In the genomic region with DNA sequence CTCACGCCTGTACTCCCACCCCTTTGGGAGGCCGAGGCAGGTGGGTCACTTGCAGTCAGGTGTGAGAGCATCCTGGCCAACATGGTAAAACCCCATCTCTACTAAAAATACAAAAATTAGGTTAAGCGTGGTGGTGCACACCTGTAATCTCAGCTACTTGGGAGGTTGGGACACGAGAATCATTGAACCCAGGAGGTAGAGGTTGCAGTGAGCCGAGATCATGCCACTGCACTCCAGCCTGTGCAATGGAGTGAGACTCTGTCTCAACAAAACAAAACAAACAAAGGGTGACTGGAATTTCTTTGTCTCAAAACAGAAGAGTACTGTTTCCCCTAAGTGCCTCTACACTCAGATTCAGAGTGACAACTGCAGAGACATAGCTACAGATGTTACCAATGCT, we compare ENCODE assay signal across 16 cellular contexts.
DNase-seq lines count a peak whose midpoint lies in the region; ATAC-seq and TF ChIP-seq lines count a peak whose summit lies in the region.
"Had no signal": no experiment of that assay in that cellular context is flagged by ENCODE, and none has a peak within 500 bp of the region (broad histone marks: within the 10 kb centered on the region; RNA-seq: fewer than 3 reads in every experiment).

No MANE protein-coding gene starts in this region.

- peaks cover 12% of the 10 kb centered on the region for H3K9me3 Mint-ChIP-seq in WTC11
- H3K9me3 Mint-ChIP-seq: CD4-positive, alpha-beta T cell; CD8-positive, alpha-beta T cell had no signal

- H3K4me3 Mint-ChIP-seq in WTC11 = no peak overlapping the region
- H3K4me3 Mint-ChIP-seq: B cell; CD4-positive, alpha-beta T cell; CD8-positive, alpha-beta T cell had no signal

- H3K27me3 Mint-ChIP-seq in WTC11 (ENCODE audit: low read depth) = no peaks in the 10 kb centered on the region
- H3K27me3 Mint-ChIP-seq: B cell; CD4-positive, alpha-beta T cell had no signal

- H3K36me3 Mint-ChIP-seq in WTC11 = peaks cover 23% of the 10 kb centered on the region

- no peak for ATAC-seq in WTC11
- ATAC-seq: A549; CD8-positive, alpha-beta T cell; GM12878 had no signal

- CTCF ChIA-PET in WTC11 (lab: Charles Lee) = no interaction called here

- POLR2A ChIA-PET in WTC11 (lab: Charles Lee) = no interaction called here

- H3K27ac Mint-ChIP-seq in WTC11 = no peak overlapping the region; the same call in 1 of the 2 replicates
- H3K27ac Mint-ChIP-seq: B cell; CD4-positive, alpha-beta T cell; CD8-positive, alpha-beta T cell had no signal

- no peaks in the 10 kb centered on the region; the same call in 1 of the 2 replicates for H3K4me1 Mint-ChIP-seq in WTC11
- H3K4me1 Mint-ChIP-seq: B cell had no signal

- TF ChIP-seq CTCF in WTC11 (IDR thresholded peaks at IDR 0.05) = no peak

- DNase-seq in DMS53 (lab: John Stamatoyannopoulos, UW) (peak; percentile 4), DMS53 treated with DMSO at 0.1 percent for 48 hours (lab: John Stamatoyannopoulos, UW; ENCODE audit: unreplicated experiment) (no peak), WTC11 (ENCODE audit: low spot score) (no peak), pons (ENCODE audit: low spot score) (peak; percentile 12), COR-L47 (lab: John Stamatoyannopoulos, UW) (no peak)
- DNase-seq: AML-193; CD4-positive, alpha-beta T cell; CD8-positive, alpha-beta T cell; DMS153; DMS79; DND-41; EL; GDM1 had no signal

TF ChIP-seq in WTC11, 78 proteins besides CTCF, POLR2A, EP300 and RAD21:
- TF ChIP-seq GTF2I (CRISPR knock-in tag; conservative IDR thresholded peaks at IDR 0.05) (0 out of 2 replicates have a peak, but pooled peaks have one; percentile 17), SMAD4 (CRISPR knock-in tag; IDR thresholded peaks at IDR 0.05) (no peak)

Comparison
In these comparisons a context has a peak if more than half of its experiments do, and no peak if none do; other contexts are left out.
1. DNase-seq: peak in DMS53 (single experiment) and pons (single experiment); none in DMS53 treated with DMSO at 0.1 percent for 48 hours (single experiment), WTC11 (single experiment) and COR-L47 (single experiment).